In genomic region chr14:83639134-83639875, GRCh38 we compare ENCODE assay signal across 1 cellular context.
A peak's percentile ranks its signal among the peaks of the same experiment; 100 is the strongest.
TF ChIP-seq lines count a peak whose summit lies in the region.
"Not testable (repeated sequence)": the region's sequence is repeated elsewhere in the genome, so short reads cannot be mapped to it uniquely, and the experiment has no call there.

No MANE protein-coding gene starts in this region.

TF ChIP-seq in HepG2, 621 proteins besides CTCF, POLR2A, EP300 and RAD21 (continued from another document and continues in another):
- TF ChIP-seq ZNF281 (CRISPR knock-in tag; IDR thresholded peaks at IDR 0.05; ENCODE audit: borderline replicate concordance) (peak; percentile 95), NRL (CRISPR knock-in tag; IDR thresholded peaks at IDR 0.05; ENCODE audit: borderline replicate concordance) (peak; percentile 22; the same call in 1 of the 2 replicates), GABPB1 (CRISPR knock-in tag; IDR thresholded peaks at IDR 0.05) (peak; percentile 34; the same call in 1 of the 2 replicates), MED8 (CRISPR knock-in tag; IDR thresholded peaks at IDR 0.05; ENCODE audit: insufficient replicate concordance) (peak; percentile 51), NONO (CRISPR knock-in tag; conservative IDR thresholded peaks at IDR 0.05) (peak; percentile 50; the same call in 1 of the 2 replicates), SRY (CRISPR knock-in tag; IDR thresholded peaks at IDR 0.05) (0 out of 2 replicates have a peak, but pooled peaks have one; percentile 35), POGZ (CRISPR knock-in tag; IDR thresholded peaks at IDR 0.05) (peak; percentile 42; the same call in 1 of the 2 replicates), ZNF121 (CRISPR knock-in tag; IDR thresholded peaks at IDR 0.05) (0 out of 2 replicates have a peak, but pooled peaks have one; percentile 18), GATAD1 (CRISPR knock-in tag; IDR thresholded peaks at IDR 0.05) (0 out of 2 replicates have a peak, but pooled peaks have one; percentile 17), FOXK1 (CRISPR knock-in tag; IDR thresholded peaks at IDR 0.05; ENCODE audit: borderline replicate concordance, low read depth) (peak; percentile 65; the same call in 1 of the 2 replicates), TAF1 (CRISPR knock-in tag; IDR thresholded peaks at IDR 0.05) (peak; percentile 81), HMGXB4 (CRISPR knock-in tag; IDR thresholded peaks at IDR 0.05; ENCODE audit: borderline replicate concordance in 1 of 2, low read depth in 1 of 2) (peak; percentile 32 to 33; a peak in 2 of 4 replicates), FOXA1 (CRISPR knock-in tag; IDR thresholded peaks at IDR 0.05) (peak; percentile 60), PHF8 (CRISPR knock-in tag; IDR thresholded peaks at IDR 0.05) (peak; percentile 59), ZNF274 (CRISPR knock-in tag; IDR thresholded peaks at IDR 0.05) (peak; percentile 45; the same call in 1 of the 2 replicates), YY1 (IDR thresholded peaks at IDR 0.05; ENCODE audit: insufficient read depth, insufficient replicate concordance, low read depth, low read length) (peak; percentile 68), NAIF1 (CRISPR knock-in tag; IDR thresholded peaks at IDR 0.05; ENCODE audit: borderline replicate concordance) (peak; percentile 6; the same call in 1 of the 2 replicates), DMAP1 (CRISPR knock-in tag; IDR thresholded peaks at IDR 0.05) (0 out of 2 replicates have a peak, but pooled peaks have one; percentile 21), HDAC1 (CRISPR knock-in tag; IDR thresholded peaks at IDR 0.05) (peak; percentile 33; the same call in 1 of the 2 replicates), FOXO1 (CRISPR knock-in tag; IDR thresholded peaks at IDR 0.05) (peak; percentile 57; the same call in 1 of the 2 replicates), FOXA3 (CRISPR knock-in tag; IDR thresholded peaks at IDR 0.05) (peak; percentile 49), KMT2B (CRISPR knock-in tag; IDR thresholded peaks at IDR 0.05) (peak; percentile 67), ZNF292 (CRISPR knock-in tag; IDR thresholded peaks at IDR 0.05; ENCODE audit: borderline replicate concordance, low read depth) (peak; percentile 70), ZNF350 (CRISPR knock-in tag; IDR thresholded peaks at IDR 0.05; ENCODE audit: borderline replicate concordance, low read depth) (peak; percentile 52; the same call in 1 of the 2 replicates)
- TF ChIP-seq NONO, FOXA1 (IDR thresholded peaks at IDR 0.05): not testable (repeated sequence)
- TF ChIP-seq, protein P1, sequence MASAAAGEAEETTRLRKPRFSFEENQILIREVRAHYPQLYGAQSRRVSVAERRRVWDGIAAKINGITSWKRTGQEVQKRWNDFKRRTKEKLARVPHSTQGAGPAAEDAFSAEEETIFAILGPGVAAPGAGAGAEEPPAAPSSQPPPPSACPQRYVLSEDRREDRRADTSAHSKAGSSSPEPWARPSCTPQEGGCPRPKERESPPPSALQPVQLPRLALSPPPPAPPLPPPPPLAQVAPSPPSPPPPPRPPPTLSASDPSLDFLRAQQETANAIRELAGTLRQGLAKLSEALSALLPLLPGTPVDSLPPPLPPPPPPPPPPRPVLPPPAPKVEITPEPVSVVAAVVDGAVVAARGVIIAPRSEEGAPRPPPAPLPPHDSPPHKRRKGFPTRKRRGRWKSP (CRISPR knock-in tag; IDR thresholded peaks at IDR 0.05) = 0 out of 2 replicates have a peak, but pooled peaks have one; percentile 21
- TF ChIP-seq, protein P2, sequence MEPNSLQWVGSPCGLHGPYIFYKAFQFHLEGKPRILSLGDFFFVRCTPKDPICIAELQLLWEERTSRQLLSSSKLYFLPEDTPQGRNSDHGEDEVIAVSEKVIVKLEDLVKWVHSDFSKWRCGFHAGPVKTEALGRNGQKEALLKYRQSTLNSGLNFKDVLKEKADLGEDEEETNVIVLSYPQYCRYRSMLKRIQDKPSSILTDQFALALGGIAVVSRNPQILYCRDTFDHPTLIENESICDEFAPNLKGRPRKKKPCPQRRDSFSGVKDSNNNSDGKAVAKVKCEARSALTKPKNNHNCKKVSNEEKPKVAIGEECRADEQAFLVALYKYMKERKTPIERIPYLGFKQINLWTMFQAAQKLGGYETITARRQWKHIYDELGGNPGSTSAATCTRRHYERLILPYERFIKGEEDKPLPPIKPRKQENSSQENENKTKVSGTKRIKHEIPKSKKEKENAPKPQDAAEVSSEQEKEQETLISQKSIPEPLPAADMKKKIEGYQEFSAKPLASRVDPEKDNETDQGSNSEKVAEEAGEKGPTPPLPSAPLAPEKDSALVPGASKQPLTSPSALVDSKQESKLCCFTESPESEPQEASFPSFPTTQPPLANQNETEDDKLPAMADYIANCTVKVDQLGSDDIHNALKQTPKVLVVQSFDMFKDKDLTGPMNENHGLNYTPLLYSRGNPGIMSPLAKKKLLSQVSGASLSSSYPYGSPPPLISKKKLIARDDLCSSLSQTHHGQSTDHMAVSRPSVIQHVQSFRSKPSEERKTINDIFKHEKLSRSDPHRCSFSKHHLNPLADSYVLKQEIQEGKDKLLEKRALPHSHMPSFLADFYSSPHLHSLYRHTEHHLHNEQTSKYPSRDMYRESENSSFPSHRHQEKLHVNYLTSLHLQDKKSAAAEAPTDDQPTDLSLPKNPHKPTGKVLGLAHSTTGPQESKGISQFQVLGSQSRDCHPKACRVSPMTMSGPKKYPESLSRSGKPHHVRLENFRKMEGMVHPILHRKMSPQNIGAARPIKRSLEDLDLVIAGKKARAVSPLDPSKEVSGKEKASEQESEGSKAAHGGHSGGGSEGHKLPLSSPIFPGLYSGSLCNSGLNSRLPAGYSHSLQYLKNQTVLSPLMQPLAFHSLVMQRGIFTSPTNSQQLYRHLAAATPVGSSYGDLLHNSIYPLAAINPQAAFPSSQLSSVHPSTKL (CRISPR knock-in tag; IDR thresholded peaks at IDR 0.05) = peak; percentile 49
- TF ChIP-seq, protein P3, sequence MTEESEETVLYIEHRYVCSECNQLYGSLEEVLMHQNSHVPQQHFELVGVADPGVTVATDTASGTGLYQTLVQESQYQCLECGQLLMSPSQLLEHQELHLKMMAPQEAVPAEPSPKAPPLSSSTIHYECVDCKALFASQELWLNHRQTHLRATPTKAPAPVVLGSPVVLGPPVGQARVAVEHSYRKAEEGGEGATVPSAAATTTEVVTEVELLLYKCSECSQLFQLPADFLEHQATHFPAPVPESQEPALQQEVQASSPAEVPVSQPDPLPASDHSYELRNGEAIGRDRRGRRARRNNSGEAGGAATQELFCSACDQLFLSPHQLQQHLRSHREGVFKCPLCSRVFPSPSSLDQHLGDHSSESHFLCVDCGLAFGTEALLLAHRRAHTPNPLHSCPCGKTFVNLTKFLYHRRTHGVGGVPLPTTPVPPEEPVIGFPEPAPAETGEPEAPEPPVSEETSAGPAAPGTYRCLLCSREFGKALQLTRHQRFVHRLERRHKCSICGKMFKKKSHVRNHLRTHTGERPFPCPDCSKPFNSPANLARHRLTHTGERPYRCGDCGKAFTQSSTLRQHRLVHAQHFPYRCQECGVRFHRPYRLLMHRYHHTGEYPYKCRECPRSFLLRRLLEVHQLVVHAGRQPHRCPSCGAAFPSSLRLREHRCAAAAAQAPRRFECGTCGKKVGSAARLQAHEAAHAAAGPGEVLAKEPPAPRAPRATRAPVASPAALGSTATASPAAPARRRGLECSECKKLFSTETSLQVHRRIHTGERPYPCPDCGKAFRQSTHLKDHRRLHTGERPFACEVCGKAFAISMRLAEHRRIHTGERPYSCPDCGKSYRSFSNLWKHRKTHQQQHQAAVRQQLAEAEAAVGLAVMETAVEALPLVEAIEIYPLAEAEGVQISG (CRISPR knock-in tag; IDR thresholded peaks at IDR 0.05) = peak; percentile 51
- TF ChIP-seq, protein P4, sequence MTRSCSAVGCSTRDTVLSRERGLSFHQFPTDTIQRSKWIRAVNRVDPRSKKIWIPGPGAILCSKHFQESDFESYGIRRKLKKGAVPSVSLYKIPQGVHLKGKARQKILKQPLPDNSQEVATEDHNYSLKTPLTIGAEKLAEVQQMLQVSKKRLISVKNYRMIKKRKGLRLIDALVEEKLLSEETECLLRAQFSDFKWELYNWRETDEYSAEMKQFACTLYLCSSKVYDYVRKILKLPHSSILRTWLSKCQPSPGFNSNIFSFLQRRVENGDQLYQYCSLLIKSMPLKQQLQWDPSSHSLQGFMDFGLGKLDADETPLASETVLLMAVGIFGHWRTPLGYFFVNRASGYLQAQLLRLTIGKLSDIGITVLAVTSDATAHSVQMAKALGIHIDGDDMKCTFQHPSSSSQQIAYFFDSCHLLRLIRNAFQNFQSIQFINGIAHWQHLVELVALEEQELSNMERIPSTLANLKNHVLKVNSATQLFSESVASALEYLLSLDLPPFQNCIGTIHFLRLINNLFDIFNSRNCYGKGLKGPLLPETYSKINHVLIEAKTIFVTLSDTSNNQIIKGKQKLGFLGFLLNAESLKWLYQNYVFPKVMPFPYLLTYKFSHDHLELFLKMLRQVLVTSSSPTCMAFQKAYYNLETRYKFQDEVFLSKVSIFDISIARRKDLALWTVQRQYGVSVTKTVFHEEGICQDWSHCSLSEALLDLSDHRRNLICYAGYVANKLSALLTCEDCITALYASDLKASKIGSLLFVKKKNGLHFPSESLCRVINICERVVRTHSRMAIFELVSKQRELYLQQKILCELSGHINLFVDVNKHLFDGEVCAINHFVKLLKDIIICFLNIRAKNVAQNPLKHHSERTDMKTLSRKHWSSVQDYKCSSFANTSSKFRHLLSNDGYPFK (CRISPR knock-in tag; IDR thresholded peaks at IDR 0.05; ENCODE audit: borderline replicate concordance) = 0 out of 2 replicates have a peak, but pooled peaks have one; percentile 37
- TF ChIP-seq, protein P5, sequence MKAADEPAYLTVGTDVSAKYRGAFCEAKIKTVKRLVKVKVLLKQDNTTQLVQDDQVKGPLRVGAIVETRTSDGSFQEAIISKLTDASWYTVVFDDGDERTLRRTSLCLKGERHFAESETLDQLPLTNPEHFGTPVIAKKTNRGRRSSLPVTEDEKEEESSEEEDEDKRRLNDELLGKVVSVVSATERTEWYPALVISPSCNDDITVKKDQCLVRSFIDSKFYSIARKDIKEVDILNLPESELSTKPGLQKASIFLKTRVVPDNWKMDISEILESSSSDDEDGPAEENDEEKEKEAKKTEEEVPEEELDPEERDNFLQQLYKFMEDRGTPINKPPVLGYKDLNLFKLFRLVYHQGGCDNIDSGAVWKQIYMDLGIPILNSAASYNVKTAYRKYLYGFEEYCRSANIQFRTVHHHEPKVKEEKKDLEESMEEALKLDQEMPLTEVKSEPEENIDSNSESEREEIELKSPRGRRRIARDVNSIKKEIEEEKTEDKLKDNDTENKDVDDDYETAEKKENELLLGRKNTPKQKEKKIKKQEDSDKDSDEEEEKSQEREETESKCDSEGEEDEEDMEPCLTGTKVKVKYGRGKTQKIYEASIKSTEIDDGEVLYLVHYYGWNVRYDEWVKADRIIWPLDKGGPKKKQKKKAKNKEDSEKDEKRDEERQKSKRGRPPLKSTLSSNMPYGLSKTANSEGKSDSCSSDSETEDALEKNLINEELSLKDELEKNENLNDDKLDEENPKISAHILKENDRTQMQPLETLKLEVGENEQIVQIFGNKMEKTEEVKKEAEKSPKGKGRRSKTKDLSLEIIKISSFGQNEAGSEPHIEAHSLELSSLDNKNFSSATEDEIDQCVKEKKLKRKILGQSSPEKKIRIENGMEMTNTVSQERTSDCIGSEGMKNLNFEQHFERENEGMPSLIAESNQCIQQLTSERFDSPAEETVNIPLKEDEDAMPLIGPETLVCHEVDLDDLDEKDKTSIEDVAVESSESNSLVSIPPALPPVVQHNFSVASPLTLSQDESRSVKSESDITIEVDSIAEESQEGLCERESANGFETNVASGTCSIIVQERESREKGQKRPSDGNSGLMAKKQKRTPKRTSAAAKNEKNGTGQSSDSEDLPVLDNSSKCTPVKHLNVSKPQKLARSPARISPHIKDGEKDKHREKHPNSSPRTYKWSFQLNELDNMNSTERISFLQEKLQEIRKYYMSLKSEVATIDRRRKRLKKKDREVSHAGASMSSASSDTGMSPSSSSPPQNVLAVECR (CRISPR knock-in tag; IDR thresholded peaks at IDR 0.05; ENCODE audit: borderline replicate concordance) = 0 out of 2 replicates have a peak, but pooled peaks have one; percentile 22
- TF ChIP-seq, protein P6, sequence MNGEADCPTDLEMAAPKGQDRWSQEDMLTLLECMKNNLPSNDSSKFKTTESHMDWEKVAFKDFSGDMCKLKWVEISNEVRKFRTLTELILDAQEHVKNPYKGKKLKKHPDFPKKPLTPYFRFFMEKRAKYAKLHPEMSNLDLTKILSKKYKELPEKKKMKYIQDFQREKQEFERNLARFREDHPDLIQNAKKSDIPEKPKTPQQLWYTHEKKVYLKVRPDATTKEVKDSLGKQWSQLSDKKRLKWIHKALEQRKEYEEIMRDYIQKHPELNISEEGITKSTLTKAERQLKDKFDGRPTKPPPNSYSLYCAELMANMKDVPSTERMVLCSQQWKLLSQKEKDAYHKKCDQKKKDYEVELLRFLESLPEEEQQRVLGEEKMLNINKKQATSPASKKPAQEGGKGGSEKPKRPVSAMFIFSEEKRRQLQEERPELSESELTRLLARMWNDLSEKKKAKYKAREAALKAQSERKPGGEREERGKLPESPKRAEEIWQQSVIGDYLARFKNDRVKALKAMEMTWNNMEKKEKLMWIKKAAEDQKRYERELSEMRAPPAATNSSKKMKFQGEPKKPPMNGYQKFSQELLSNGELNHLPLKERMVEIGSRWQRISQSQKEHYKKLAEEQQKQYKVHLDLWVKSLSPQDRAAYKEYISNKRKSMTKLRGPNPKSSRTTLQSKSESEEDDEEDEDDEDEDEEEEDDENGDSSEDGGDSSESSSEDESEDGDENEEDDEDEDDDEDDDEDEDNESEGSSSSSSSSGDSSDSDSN (CRISPR knock-in tag; IDR thresholded peaks at IDR 0.05) = peak; percentile 53; the same call in 1 of the 2 replicates
